In genomic region chr5:43161244-43161643, GRCh38 we compare ENCODE assay signal across 11 cellular contexts. TPM values are rescaled to one million over a fixed set of nuclear protein-coding genes. Genes with fewer than 3 reads are reported as not detected.
A peak's percentile ranks its signal among the peaks of the same experiment; 100 is the strongest.
DNase-seq lines count a peak whose midpoint lies in the region; TF ChIP-seq lines count a peak whose summit lies in the region.
"Had no signal": no experiment of that assay in that cellular context is flagged by ENCODE, and none has a peak within 500 bp of the region (broad histone marks: within the 10 kb centered on the region; RNA-seq: fewer than 3 reads in every experiment).

No MANE protein-coding gene starts in this region.

- H3K79me1 ChIP-seq in mesendoderm (ENCODE audit: low read length): peaks cover 4% of the 10 kb centered on the region

- WGBS in mesendoderm (ENCODE audit: extremely low coverage, insufficient coverage, low lambda C conversion rate): no CpG with 5 or more reads among the region's 5 CpGs

- no peak for TF ChIP-seq CTCF in NB4 (IDR thresholded peaks at IDR 0.05; ENCODE audit: low read depth, low read length)

- H3K4me1 Mint-ChIP-seq in activated naive CD4-positive, alpha-beta T cell treated with anti-CD3 and anti-CD28 coated beads, Interleukin-2, amount 50 U/mL, for 24 hours: peaks cover 32% of the 10 kb centered on the region
- H3K4me1 Mint-ChIP-seq in activated T-helper 2 cell treated with anti-CD3 and anti-CD28 coated beads, Interferon-gamma antibody, Interleukin-2, Interleukin-4, amounts not matched to agents 10 μg/mL and 5 μg/mL and 100 μg/mL, durations not matched to agents 14 hours and 24 hours and 36 hours (ENCODE audit: low read depth): peaks cover 16% of the 10 kb centered on the region
- H3K4me1 Mint-ChIP-seq in stimulated activated naive CD8-positive, alpha-beta T cell treated with anti-CD3 and anti-CD28 coated beads, Interleukin-15, Interleukin-2, amounts not matched to agents 100 ng/mL and 50 ng/mL, for 24 hours (ENCODE audit: low read depth): peaks cover 22% of the 10 kb centered on the region

- H3K4me3 ChIP-seq in NB4 (ENCODE audit: low read depth, low read length): no peak overlapping the region
- H3K4me3 ChIP-seq in mesendoderm (ENCODE audit: low read length): no peak overlapping the region
- H3K4me3 ChIP-seq: gastroesophageal sphincter, tibial nerve had no signal

- no peak overlapping the region for H2BK15ac ChIP-seq in mesendoderm (replicated peaks; ENCODE audit: low read depth)

- H2BK120ac ChIP-seq in mesendoderm (ENCODE audit: low read depth, low read length): no peak overlapping the region

- no peaks in the 10 kb centered on the region for H3K27me3 ChIP-seq in mesendoderm (ENCODE audit: insufficient read depth, low read length, poor library complexity)
- H3K27me3 ChIP-seq: gastroesophageal sphincter, tibial nerve had no signal

- H4K8ac ChIP-seq in mesendoderm (ENCODE audit: low read depth, low read length): no peak overlapping the region

- H3K4ac ChIP-seq in mesendoderm (ENCODE audit: low read depth, low read length): no peak overlapping the region

- intact Hi-C loops in activated T-helper 2 cell treated with anti-CD3 and anti-CD28 coated beads, Interferon-gamma antibody, Interleukin-2, Interleukin-4, amounts not matched to agents 10 μg/mL and 5 μg/mL and 100 μg/mL, durations not matched to agents 14 hours and 24 hours and 36 hours (cut with micrococcal nuclease): no loop called here

- H3K9ac ChIP-seq in mesendoderm (ENCODE audit: low read length): no peak overlapping the region

- no peak overlapping the region for H3K27ac ChIP-seq in mesendoderm (ENCODE audit: low read depth, low read length)
- H3K27ac ChIP-seq: gastroesophageal sphincter, tibial nerve had no signal

- peak overlapping the region; percentile 66 for H3K4me3 Mint-ChIP-seq in activated naive CD4-positive, alpha-beta T cell treated with anti-CD3 and anti-CD28 coated beads, Interleukin-2, amount 50 U/mL, for 24 hours
- H3K4me3 Mint-ChIP-seq in activated T-helper 2 cell treated with anti-CD3 and anti-CD28 coated beads, Interferon-gamma antibody, Interleukin-2, Interleukin-4, amounts not matched to agents 10 μg/mL and 5 μg/mL and 100 μg/mL, durations not matched to agents 14 hours and 24 hours and 36 hours (ENCODE audit: low read depth): no peak overlapping the region
- H3K4me3 Mint-ChIP-seq in stimulated activated naive CD8-positive, alpha-beta T cell treated with anti-CD3 and anti-CD28 coated beads, Interleukin-15, Interleukin-2, amounts not matched to agents 100 ng/mL and 50 ng/mL, for 24 hours: peak overlapping the region; percentile 43

- H3K27ac Mint-ChIP-seq in activated naive CD4-positive, alpha-beta T cell treated with anti-CD3 and anti-CD28 coated beads, Interleukin-2, amount 50 U/mL, for 24 hours: peak overlapping the region; percentile 92
- H3K27ac Mint-ChIP-seq in activated T-helper 2 cell treated with anti-CD3 and anti-CD28 coated beads, Interferon-gamma antibody, Interleukin-2, Interleukin-4, amounts not matched to agents 10 μg/mL and 5 μg/mL and 100 μg/mL, durations not matched to agents 14 hours and 24 hours and 36 hours: peak overlapping the region; percentile 50
- peak overlapping the region; percentile 92 for H3K27ac Mint-ChIP-seq in stimulated activated naive CD8-positive, alpha-beta T cell treated with anti-CD3 and anti-CD28 coated beads, Interleukin-15, Interleukin-2, amounts not matched to agents 100 ng/mL and 50 ng/mL, for 24 hours

- peaks cover 22% of the 10 kb centered on the region for H3K36me3 Mint-ChIP-seq in activated naive CD4-positive, alpha-beta T cell treated with anti-CD3 and anti-CD28 coated beads, Interleukin-2, amount 50 U/mL, for 24 hours
- H3K36me3 Mint-ChIP-seq in activated T-helper 2 cell treated with anti-CD3 and anti-CD28 coated beads, Interferon-gamma antibody, Interleukin-2, Interleukin-4, amounts not matched to agents 10 μg/mL and 5 μg/mL and 100 μg/mL, durations not matched to agents 14 hours and 24 hours and 36 hours (ENCODE audit: low read depth): peaks cover 71% of the 10 kb centered on the region
- peaks cover 50% of the 10 kb centered on the region for H3K36me3 Mint-ChIP-seq in stimulated activated naive CD8-positive, alpha-beta T cell treated with anti-CD3 and anti-CD28 coated beads, Interleukin-15, Interleukin-2, amounts not matched to agents 100 ng/mL and 50 ng/mL, for 24 hours (ENCODE audit: low read depth)

- no peak overlapping the region for H2AK5ac ChIP-seq in mesendoderm (ENCODE audit: low read length)

- TF ChIP-seq POLR2A in NB4 (IDR thresholded peaks at IDR 0.05; ENCODE audit: extremely low read depth, insufficient read length): no peak

- no peaks in the 10 kb centered on the region for H3K27me3 Mint-ChIP-seq in activated naive CD4-positive, alpha-beta T cell treated with anti-CD3 and anti-CD28 coated beads, Interleukin-2, amount 50 U/mL, for 24 hours
- no peaks in the 10 kb centered on the region for H3K27me3 Mint-ChIP-seq in activated T-helper 2 cell treated with anti-CD3 and anti-CD28 coated beads, Interferon-gamma antibody, Interleukin-2, Interleukin-4, amounts not matched to agents 10 μg/mL and 5 μg/mL and 100 μg/mL, durations not matched to agents 14 hours and 24 hours and 36 hours (ENCODE audit: low read depth)
- H3K27me3 Mint-ChIP-seq in stimulated activated naive CD8-positive, alpha-beta T cell treated with anti-CD3 and anti-CD28 coated beads, Interleukin-15, Interleukin-2, amounts not matched to agents 100 ng/mL and 50 ng/mL, for 24 hours: no peaks in the 10 kb centered on the region

- no peak overlapping the region for H3K18ac ChIP-seq in mesendoderm (ENCODE audit: low read length)

- no peaks in the 10 kb centered on the region for H3K4me1 ChIP-seq in mesendoderm (ENCODE audit: control insufficient read depth, low read depth, low read length)

- no peak overlapping the region for H3K23ac ChIP-seq in mesendoderm (ENCODE audit: low read length)

- H3K56ac ChIP-seq in mesendoderm (ENCODE audit: low read length): no peak overlapping the region

- no peak overlapping the region for H4K5ac ChIP-seq in mesendoderm (ENCODE audit: low read length)

- H3K36me3 ChIP-seq in mesendoderm (ENCODE audit: control insufficient read depth, insufficient read depth, low read length): peaks cover 5% of the 10 kb centered on the region

- no peak for DNase-seq in activated naive CD4-positive, alpha-beta T cell (lab: John Stamatoyannopoulos, UW)
- DNase-seq in NB4 (ENCODE audit: low read depth) (peak; percentile 14), mesendoderm (no peak), cerebellar nuclear complex (lab: John Stamatoyannopoulos, UW) (no peak), foreskin melanocyte (no peak)
- no peak for DNase-seq in activated T-helper 2 cell treated with anti-CD3 and anti-CD28 coated beads, Interferon-gamma antibody, Interleukin-2, Interleukin-4, amounts not matched to agents 10 μg/mL and 5 μg/mL and 100 μg/mL, durations not matched to agents 14 hours and 24 hours and 36 hours (ENCODE audit: low spot score)

- no peaks in the 10 kb centered on the region for H3K9me3 Mint-ChIP-seq in activated naive CD4-positive, alpha-beta T cell treated with anti-CD3 and anti-CD28 coated beads, Interleukin-2, amount 50 U/mL, for 24 hours
- H3K9me3 Mint-ChIP-seq in activated T-helper 2 cell treated with anti-CD3 and anti-CD28 coated beads, Interferon-gamma antibody, Interleukin-2, Interleukin-4, amounts not matched to agents 10 μg/mL and 5 μg/mL and 100 μg/mL, durations not matched to agents 14 hours and 24 hours and 36 hours: no peaks in the 10 kb centered on the region
- H3K9me3 Mint-ChIP-seq in stimulated activated naive CD8-positive, alpha-beta T cell treated with anti-CD3 and anti-CD28 coated beads, Interleukin-15, Interleukin-2, amounts not matched to agents 100 ng/mL and 50 ng/mL, for 24 hours: no peaks in the 10 kb centered on the region

- H3K79me2 ChIP-seq in mesendoderm (ENCODE audit: control insufficient read depth, insufficient read depth, low read length): peaks cover 2% of the 10 kb centered on the region

- H2BK5ac ChIP-seq in mesendoderm (ENCODE audit: low read length): no peak overlapping the region

- H3K4me2 ChIP-seq in mesendoderm (ENCODE audit: low read length): no peak overlapping the region

RNA-seq across cellular contexts. Expression of gene NIM1K, which starts 30.8 kb away (rescaled TPM):
- 0.76 and 1.1 TPM in 2 replicates for total RNA-seq in activated T-helper 2 cell treated with anti-CD3 and anti-CD28 coated beads, Interferon-gamma antibody, Interleukin-2, Interleukin-4, amounts not matched to agents 10 μg/mL and 5 μg/mL and 100 μg/mL, durations not matched to agents 14 hours and 24 hours and 36 hours
- 0.03 TPM for polyA plus RNA-seq in mesendoderm (2013, experiment 1 of 2)
- 0.03 TPM for polyA plus RNA-seq in mesendoderm (2013, experiment 2 of 2)
- total RNA-seq: HT-29 had no signal

RNA-seq across cellular contexts. Expression of gene ZNF131, which starts 40.5 kb away (rescaled TPM):
- 37.4 and 40.3 TPM in 2 replicates for total RNA-seq in activated T-helper 2 cell treated with anti-CD3 and anti-CD28 coated beads, Interferon-gamma antibody, Interleukin-2, Interleukin-4, amounts not matched to agents 10 μg/mL and 5 μg/mL and 100 μg/mL, durations not matched to agents 14 hours and 24 hours and 36 hours
- polyA plus RNA-seq in mesendoderm (2013, experiment 1 of 2): 52.1 TPM
- 53.8 TPM for polyA plus RNA-seq in mesendoderm (2013, experiment 2 of 2)
